In genomic region chr4:112361181-112361791, GRCh38 we compare ENCODE assay signal across 8 cellular contexts.
DNase-seq lines count a peak whose midpoint lies in the region; ATAC-seq, FAIRE-seq and TF ChIP-seq lines count a peak whose summit lies in the region.

No MANE protein-coding gene starts in this region.

- TF ChIP-seq POLR2A in GM12878 (IDR thresholded peaks at IDR 0.05; ENCODE audit: low read depth, low read length) (no peak), thyroid gland (IDR thresholded peaks at IDR 0.05) (no peak)

- FAIRE-seq in GM12878 (lab: Jason Lieb, UNC): no peak

- TF ChIP-seq RAD21 in GM12878 (IDR thresholded peaks at IDR 0.05; ENCODE audit: insufficient read depth, low read depth, low read length): no peak

- DNase-seq in stimulated activated CD4-positive, alpha-beta T cell treated with anti-CD3 and anti-CD28 coated beads, Interleukin-1b, Interleukin-23, amount 100 ng/mL, for 48 hours: peak; percentile 28
- no peak for DNase-seq in stimulated activated CD4-positive, alpha-beta T cell treated with anti-CD3 and anti-CD28 coated beads, Interleukin-4, amount 100 ng/mL, for 4 hours
- DNase-seq in GM12878 (ENCODE audit: low read depth, low spot score) (peak; percentile 82), thyroid gland (no peak), SKM-1 treated with dmso at 0.1 percent for 144 hours (lab: John Stamatoyannopoulos, UW; ENCODE audit: unreplicated experiment) (no peak), HuH-7 (ENCODE audit: low spot score) (no peak), HCEC 1CT (no peak)

- no peak for TF ChIP-seq EP300 in GM12878 (IDR thresholded peaks at IDR 0.05; ENCODE audit: borderline replicate concordance in 1 of 2, control insufficient read depth in 1 of 2, low read depth in 2 of 2, low read length in 2 of 2)

- no peak overlapping the region for H3K27ac ChIP-seq in GM12878 (ENCODE audit: control insufficient read depth, insufficient read depth)
- no peak overlapping the region for H3K27ac ChIP-seq in thyroid gland

- peak; percentile 95 for ATAC-seq in HG03469 (IDR thresholded peaks at IDR 0.05; ENCODE audit: unreplicated experiment)
- ATAC-seq in GM12878: peak; percentile 95

- H3K4me2 ChIP-seq in GM12878 (ENCODE audit: control insufficient read depth, insufficient read depth): no peak overlapping the region

- in situ Hi-C loops in GM12878 (cut with MboI): no loop called here

- intact Hi-C loops in GM12878 (cut with micrococcal nuclease; ENCODE audit: unreplicated experiment): no loop called here
- intact Hi-C loops in thyroid gland (cut with DNase I): no loop called here

- no peak overlapping the region for H3K9ac ChIP-seq in GM12878 (ENCODE audit: control insufficient read depth, insufficient read depth, low read length)

- H3K9me3 ChIP-seq in GM12878 (replicated peaks; ENCODE audit: control insufficient read depth, insufficient read depth, low read length): peaks cover 14% of the 10 kb centered on the region; the same call in 1 of the 3 replicates
- no peaks in the 10 kb centered on the region for H3K9me3 ChIP-seq in thyroid gland

- RAD21 ChIA-PET in GM12878 (lab: Charles Lee; ENCODE audit: unreplicated experiment): no interaction called here

- SMC1A ChIA-PET in GM12878 (lab: Charles Lee; ENCODE audit: uncharacterized antibody, unreplicated experiment): interaction anchor here (1.2 to 1.6 kb wide), 3 partner anchors 13 to 156 kb away, joined by 3 read pairs; no protein-coding TSS in a partner anchor

- H3K36me3 ChIP-seq in GM12878 (ENCODE audit: control insufficient read depth in 2 of 2, insufficient read depth in 2 of 2, low read length in 1 of 2) (no peaks in the 10 kb centered on the region; a peak in 2 of 4 replicates), thyroid gland (no peaks in the 10 kb centered on the region)

- TF ChIP-seq CTCF in GM12878 (IDR thresholded peaks at IDR 0.05 in 2 of 3, conservative IDR thresholded peaks at IDR 0.05 in 1 of 3; ENCODE audit: control insufficient read depth in 2 of 3, extremely low read depth in 1 of 3, insufficient read depth in 1 of 3, low read depth in 3 of 3, low read length in 3 of 3) (no peak), thyroid gland (IDR thresholded peaks at IDR 0.05) (no peak)

- no peak overlapping the region for H2AFZ ChIP-seq in GM12878 (ENCODE audit: control insufficient read depth, low read depth, low read length)

- no peaks in the 10 kb centered on the region for H4K20me1 ChIP-seq in GM12878 (ENCODE audit: control insufficient read depth, insufficient read depth)

- no peaks in the 10 kb centered on the region for H3K79me2 ChIP-seq in GM12878 (ENCODE audit: control insufficient read depth, insufficient read depth, low read length)

- 24% methylated on average over 6 of the region's 6 CpGs for WGBS in GM12878 (ENCODE audit: insufficient coverage, insufficient replicate concordance, low lambda C conversion rate, missing lambda C conversion rate)
- WGBS in thyroid gland, 2 donors: 55 to 78% methylated on average over 6 of the region's 6 CpGs

- CTCF ChIA-PET in GM12878 (lab: Yijun Ruan, JAX): interaction anchor here (0.6 to 0.7 kb wide), 3 partner anchors 159 to 162 kb away, joined by 4 to 7 read pairs (median 4); no protein-coding TSS in a partner anchor

- POLR2A ChIA-PET in GM12878 (lab: Charles Lee): no interaction called here

- H3K4me3 ChIP-seq in GM12878 (no peak overlapping the region), thyroid gland (replicated peaks in 1 of 3) (no peak overlapping the region)

- no TSS peak for BruUV-seq in GM12878 (replicated peaks; lab: Mats Ljungman, UMichigan)

- H3K4me1 ChIP-seq in GM12878 (ENCODE audit: control insufficient read depth, insufficient read depth, low read length) (no peaks in the 10 kb centered on the region), thyroid gland (no peaks in the 10 kb centered on the region)

- no peaks in the 10 kb centered on the region for H3K27me3 ChIP-seq in GM12878 (replicated peaks in 1 of 2; ENCODE audit: control insufficient read depth in 2 of 2, insufficient read depth in 2 of 2, low read length in 1 of 2)
- H3K27me3 ChIP-seq in thyroid gland: no peaks in the 10 kb centered on the region

TF ChIP-seq in GM12878, 131 proteins besides CTCF, POLR2A, EP300 and RAD21:
- TF ChIP-seq, protein P1, sequence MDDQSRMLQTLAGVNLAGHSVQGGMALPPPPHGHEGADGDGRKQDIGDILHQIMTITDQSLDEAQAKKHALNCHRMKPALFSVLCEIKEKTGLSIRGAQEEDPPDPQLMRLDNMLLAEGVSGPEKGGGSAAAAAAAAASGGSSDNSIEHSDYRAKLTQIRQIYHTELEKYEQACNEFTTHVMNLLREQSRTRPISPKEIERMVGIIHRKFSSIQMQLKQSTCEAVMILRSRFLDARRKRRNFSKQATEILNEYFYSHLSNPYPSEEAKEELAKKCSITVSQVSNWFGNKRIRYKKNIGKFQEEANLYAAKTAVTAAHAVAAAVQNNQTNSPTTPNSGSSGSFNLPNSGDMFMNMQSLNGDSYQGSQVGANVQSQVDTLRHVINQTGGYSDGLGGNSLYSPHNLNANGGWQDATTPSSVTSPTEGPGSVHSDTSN (IDR thresholded peaks at IDR 0.05; ENCODE audit: insufficient replicate concordance, low read depth, low read length): no peak
- peak; percentile 78 for TF ChIP-seq MEF2B (IDR thresholded peaks at IDR 0.05; ENCODE audit: partially characterized antibody, poor library complexity, severe bottlenecking)
- TF ChIP-seq, protein P2, sequence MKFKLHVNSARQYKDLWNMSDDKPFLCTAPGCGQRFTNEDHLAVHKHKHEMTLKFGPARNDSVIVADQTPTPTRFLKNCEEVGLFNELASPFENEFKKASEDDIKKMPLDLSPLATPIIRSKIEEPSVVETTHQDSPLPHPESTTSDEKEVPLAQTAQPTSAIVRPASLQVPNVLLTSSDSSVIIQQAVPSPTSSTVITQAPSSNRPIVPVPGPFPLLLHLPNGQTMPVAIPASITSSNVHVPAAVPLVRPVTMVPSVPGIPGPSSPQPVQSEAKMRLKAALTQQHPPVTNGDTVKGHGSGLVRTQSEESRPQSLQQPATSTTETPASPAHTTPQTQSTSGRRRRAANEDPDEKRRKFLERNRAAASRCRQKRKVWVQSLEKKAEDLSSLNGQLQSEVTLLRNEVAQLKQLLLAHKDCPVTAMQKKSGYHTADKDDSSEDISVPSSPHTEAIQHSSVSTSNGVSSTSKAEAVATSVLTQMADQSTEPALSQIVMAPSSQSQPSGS (IDR thresholded peaks at IDR 0.05; ENCODE audit: low read length): no peak

Comparison
In these comparisons a context has a peak if more than half of its experiments do, and no peak if none do; other contexts are left out.
1. DNase-seq: peak in stimulated activated CD4-positive, alpha-beta T cell treated with anti-CD3 and anti-CD28 coated beads, Interleukin-1b, Interleukin-23, amount 100 ng/mL, for 48 hours (single experiment) and GM12878 (single experiment); none in stimulated activated CD4-positive, alpha-beta T cell treated with anti-CD3 and anti-CD28 coated beads, Interleukin-4, amount 100 ng/mL, for 4 hours (0 of 2), thyroid gland (0 of 2), SKM-1 treated with dmso at 0.1 percent for 144 hours (single experiment), HuH-7 (single experiment) and HCEC 1CT (single experiment).